ENCODE assay signal across 13 cellular contexts in genomic region chr20:23581833-23582232, GRCh38. TPM values are rescaled to one million over a fixed set of nuclear protein-coding genes. Genes with fewer than 3 reads are reported as not detected.
DNase-seq lines count a peak whose midpoint lies in the region; ATAC-seq and TF ChIP-seq lines count a peak whose summit lies in the region.
"Not testable (repeated sequence)": the region's sequence is repeated elsewhere in the genome, so short reads cannot be mapped to it uniquely, and the experiment has no call there.
"Had no signal": no experiment of that assay in that cellular context is flagged by ENCODE, and none has a peak within 500 bp of the region (broad histone marks: within the 10 kb centered on the region; RNA-seq: fewer than 3 reads in every experiment).

No MANE protein-coding gene starts in this region.

- WGBS in esophagus squamous epithelium, 2 donors: 100% methylated on average over 1 of the region's 9 CpGs; no CpG with 5 or more reads in 1 of the 2 donors

- H3K4me3 ChIP-seq in colonic mucosa, esophagus squamous epithelium, neural progenitor cell: not testable (repeated sequence)

- H3K36me3 Mint-ChIP-seq in WTC11, neural progenitor cell: not testable (repeated sequence)

- not testable (repeated sequence) for H3K36me3 ChIP-seq in colonic mucosa, esophagus squamous epithelium, neural progenitor cell

- POLR2A ChIA-PET in WTC11 (lab: Charles Lee): interaction anchor here (0.7 kb wide), 1 partner anchor 53 kb away, joined by 4 read pairs; no protein-coding TSS in a partner anchor

- H3K4me1 ChIP-seq in colonic mucosa, neural progenitor cell: not testable (repeated sequence)
- H3K4me1 ChIP-seq in esophagus squamous epithelium: peaks cover 0 to 49% (median 2%) of the 10 kb centered on the region in 3 donors

- DNase-seq in ELF-1 (ENCODE audit: low read depth, low spot score) (peak; percentile 26), NCI-H1436 (lab: John Stamatoyannopoulos, UW) (peak; percentile 4), NCI-H748 (lab: John Stamatoyannopoulos, UW; ENCODE audit: unreplicated experiment) (peak; percentile 34), colonic mucosa (peak; percentile 71), left colon (peak; percentile 39 to 54)
- not testable (repeated sequence) for DNase-seq in WTC11 (ENCODE audit: low spot score); esophagus squamous epithelium (lab: John Stamatoyannopoulos, UW); neural progenitor cell (ENCODE audit: low spot score)

- not testable (repeated sequence) for H3K4me3 Mint-ChIP-seq in WTC11, neural progenitor cell

- TF ChIP-seq CTCF in WTC11 (IDR thresholded peaks at IDR 0.05); colonic mucosa (IDR thresholded peaks at IDR 0.05); esophagus squamous epithelium (IDR thresholded peaks at IDR 0.05); neural progenitor cell (IDR thresholded peaks at IDR 0.05): not testable (repeated sequence)

- peaks cover 15% of the 10 kb centered on the region for H3K27me3 Mint-ChIP-seq in WTC11 (ENCODE audit: low read depth)
- H3K27me3 Mint-ChIP-seq in neural progenitor cell (ENCODE audit: insufficient read depth, low read depth): not testable (repeated sequence)

- H3K27ac Mint-ChIP-seq in WTC11, neural progenitor cell: not testable (repeated sequence)

- not testable (repeated sequence) for H3K4me2 ChIP-seq in neural progenitor cell

- H3K9ac ChIP-seq in colonic mucosa (ENCODE audit: low read depth in 2 of 2, low read length in 2 of 2); neural progenitor cell: not testable (repeated sequence)

- peak overlapping the region; percentile 42 for H2AFZ ChIP-seq in neural progenitor cell (replicated peaks)

- not testable (repeated sequence) for H3K27me3 ChIP-seq in colonic mucosa, esophagus squamous epithelium, neural progenitor cell

- not testable (repeated sequence) for TF ChIP-seq POLR2A in esophagus squamous epithelium (IDR thresholded peaks at IDR 0.05)

- H3F3A ChIP-seq in neural progenitor cell (ENCODE audit: low read depth): not testable (repeated sequence)

- peaks cover 13% of the 10 kb centered on the region for H3K4me1 Mint-ChIP-seq in WTC11
- H3K4me1 Mint-ChIP-seq in neural progenitor cell: not testable (repeated sequence)

- H3K9me3 ChIP-seq in colonic mucosa; esophagus squamous epithelium; neural progenitor cell (ENCODE audit: low read depth): not testable (repeated sequence)

- intact Hi-C loops in colonic mucosa (cut with DNase I); esophagus squamous epithelium (cut with DNase I); left colon (cut with DNase I, micrococcal nuclease): not testable (repeated sequence)

- H4K20me1 ChIP-seq in neural progenitor cell (ENCODE audit: low read depth): not testable (repeated sequence)

- CTCF ChIA-PET in WTC11 (lab: Charles Lee): interaction anchor here (1.0 to 1.3 kb wide), 3 partner anchors 25 to 138 kb away, joined by 3 to 7 read pairs (median 3); no protein-coding TSS in a partner anchor

- H3K27ac ChIP-seq in colonic mucosa, neural progenitor cell: not testable (repeated sequence)
- H3K27ac ChIP-seq in esophagus squamous epithelium: peak overlapping the region in 3 of 4 donors; percentile 25 to 68 (median 63)

- H3K79me2 ChIP-seq in neural progenitor cell (ENCODE audit: low read depth): not testable (repeated sequence)

- ATAC-seq in WTC11: peak; percentile 60
- ATAC-seq in left colon: peak; percentile 77

- H3K9me3 Mint-ChIP-seq in WTC11: peaks cover 13% of the 10 kb centered on the region
- H3K9me3 Mint-ChIP-seq in neural progenitor cell: not testable (repeated sequence)

RNA-seq across cellular contexts. Expression of gene CST9L, which starts 13.5 kb away (rescaled TPM):
- total RNA-seq in WTC11 (2021) (not detected in 3 replicates), colonic mucosa (not detected), esophagus squamous epithelium (not detected), left colon (not detected), neural progenitor cell (ENCODE audit: low replicate concordance) (not detected in 2 replicates)
- total RNA-seq: A172; B cell; CD4-positive, alpha-beta T cell; GM23248; HFFc6 had no signal

RNA-seq across cellular contexts. Expression of gene CST9, which starts 23.9 kb away (rescaled TPM):
- total RNA-seq in WTC11 (2021) (not detected in 3 replicates), colonic mucosa (not detected), esophagus squamous epithelium (not detected), left colon (not detected), neural progenitor cell (ENCODE audit: low replicate concordance) (not detected in 2 replicates)
- total RNA-seq: A172; B cell; CD4-positive, alpha-beta T cell; GM23248; HFFc6 had no signal

RNA-seq across cellular contexts. Expression of gene CST3, which starts 55.9 kb away (rescaled TPM):
- total RNA-seq in WTC11 (2021) (52.1 to 68.5 TPM (median 60.8 TPM) in 3 replicates), colonic mucosa (100 to 1,000 TPM; 606 to 666 TPM), esophagus squamous epithelium (100 to 1,000 TPM; 323 to 899 (median 600) TPM), left colon (1,000 to 10,000 TPM in 1 of 2 donors, 100 to 1,000 TPM in 1; 863 to 1,131 TPM), neural progenitor cell (ENCODE audit: low replicate concordance) (20.8 and 58.0 TPM in 2 replicates)
